Comparison of ENCODE assay signal across 23 cellular contexts in genomic region chr3:64107154-64107553, GRCh38.
DNase-seq lines count a peak whose midpoint lies in the region; ATAC-seq and TF ChIP-seq lines count a peak whose summit lies in the region.
"Had no signal": no experiment of that assay in that cellular context is flagged by ENCODE, and none has a peak within 500 bp of the region (broad histone marks: within the 10 kb centered on the region; RNA-seq: fewer than 3 reads in every experiment).

No MANE protein-coding gene starts in this region.

- no peak overlapping the region for H2BK120ac ChIP-seq in IMR-90 (ENCODE audit: low read depth, low read length)

- CTCF ChIA-PET in IMR-90 (lab: Yijun Ruan, JAX): no interaction called here

- no peak overlapping the region for H4K91ac ChIP-seq in IMR-90 (ENCODE audit: insufficient read depth, low read depth, low read length)

- H3K27me3 Mint-ChIP-seq in nephron (ENCODE audit: low read depth): no peaks in the 10 kb centered on the region

- peaks cover 79% of the 10 kb centered on the region for H3K4me1 Mint-ChIP-seq in nephron

- H2AFZ ChIP-seq in IMR-90 (replicated peaks; ENCODE audit: low read length, poor library complexity) (no peak overlapping the region), smooth muscle cell (ENCODE audit: low read depth) (no peak overlapping the region)

- no peak overlapping the region for H2AK9ac ChIP-seq in IMR-90 (replicated peaks; ENCODE audit: low read depth, low read length, poor library complexity)

- TF ChIP-seq POLR2A in IMR-90 (IDR thresholded peaks at IDR 0.05; ENCODE audit: low read depth, low read length): no peak

- H3K4me1 ChIP-seq in IMR-90 (ENCODE audit: control insufficient read depth, insufficient read depth, low read length) (peaks cover 11% of the 10 kb centered on the region), smooth muscle cell (ENCODE audit: low read depth) (peaks cover 11% of the 10 kb centered on the region), BE2C (peaks cover 37% of the 10 kb centered on the region)

- no peak overlapping the region for H4K5ac ChIP-seq in IMR-90 (ENCODE audit: low read depth, low read length)

- H3K27me3 ChIP-seq in IMR-90 (ENCODE audit: control insufficient read depth, insufficient read depth, low read length) (no peaks in the 10 kb centered on the region), smooth muscle cell (ENCODE audit: low read depth) (no peaks in the 10 kb centered on the region), BE2C (no peaks in the 10 kb centered on the region)
- H3K27me3 ChIP-seq: MG63 had no signal

- no peak overlapping the region for H3K14ac ChIP-seq in IMR-90 (replicated peaks; ENCODE audit: low read depth, low read length)

- H3K56ac ChIP-seq in IMR-90 (ENCODE audit: extremely low read depth, insufficient read depth, low read length): no peak overlapping the region

- H2AK5ac ChIP-seq in IMR-90 (ENCODE audit: low read depth, low read length): no peak overlapping the region

- DNase-seq in IMR-90 (no peak), astrocyte of the hippocampus (ENCODE audit: low read depth, low spot score) (peak; percentile 14), smooth muscle cell (lab: John Stamatoyannopoulos, UW; ENCODE audit: unreplicated experiment) (no peak), BE2C (no peak), DMS114 treated with DMSO at 0.1 percent for 48 hours (lab: John Stamatoyannopoulos, UW; ENCODE audit: unreplicated experiment) (no peak)
- DNase-seq: AML-193; C1 segment of cervical spinal cord; CD8-positive, alpha-beta T cell; DMS153; H7; KBM-7; MG63; NCI-H1105 treated with DMSO at 0.1 percent for 48 hours; NCI-H2029; NCI-H446; NCI-H524 treated with DMSO at 0.1 percent for 48 hours; NCI-H82; NK-92 treated with Interleukin-12 subunit alpha and Interleukin-12 subunit beta, amount 100 ng/mL, for 24 hours; PC-3; SK-N-SH had no signal

- H3K79me2 ChIP-seq in smooth muscle cell (ENCODE audit: low read depth): no peaks in the 10 kb centered on the region

- H3F3A ChIP-seq in smooth muscle cell (ENCODE audit: low read depth): peaks cover 8% of the 10 kb centered on the region

- H3K36me3 ChIP-seq in IMR-90 (ENCODE audit: control insufficient read depth, insufficient read depth, low read length): peaks cover 14% of the 10 kb centered on the region
- no peaks in the 10 kb centered on the region for H3K36me3 ChIP-seq in smooth muscle cell (ENCODE audit: low read depth)
- H3K36me3 ChIP-seq in BE2C: no peaks in the 10 kb centered on the region
- H3K36me3 ChIP-seq: MG63 had no signal

- H3K27ac Mint-ChIP-seq in nephron: peak overlapping the region; percentile 66 to 87 (median 85)
- H3K27ac Mint-ChIP-seq: CD8-positive, alpha-beta T cell had no signal

- H3K27ac ChIP-seq in IMR-90 (ENCODE audit: insufficient read depth, low read length): no peak overlapping the region
- H3K27ac ChIP-seq in smooth muscle cell (ENCODE audit: low read depth): no peak overlapping the region

- intact Hi-C loops in IMR-90 (cut with micrococcal nuclease): no loop called here

- no peak overlapping the region for H2BK15ac ChIP-seq in IMR-90 (ENCODE audit: low read depth, low read length)

- H4K8ac ChIP-seq in IMR-90 (ENCODE audit: low read depth in 2 of 2, low read length in 2 of 2): no peak overlapping the region

- peaks cover 12 to 68% of the 10 kb centered on the region in 2 experiments for H3K79me1 ChIP-seq in IMR-90 (ENCODE audit: low read depth in 1 of 2, low read length in 2 of 2)

- 0 out of 2 replicates have a peak overlapping the region, but pooled peaks have one; percentile 6 for H3K4ac ChIP-seq in IMR-90 (ENCODE audit: low read depth, low read length)

- peaks cover 18% of the 10 kb centered on the region for H3K36me3 Mint-ChIP-seq in nephron (ENCODE audit: low read depth)
- H3K36me3 Mint-ChIP-seq: CD8-positive, alpha-beta T cell had no signal

- H3K9me3 Mint-ChIP-seq in nephron: no peaks in the 10 kb centered on the region
- H3K9me3 Mint-ChIP-seq: CD8-positive, alpha-beta T cell had no signal

- dilution Hi-C loops in IMR-90 (cut with HindIII; ENCODE audit: low sequenced_read_pairs, unreplicated experiment): no loop called here

- no peak for TF ChIP-seq CTCF in IMR-90 (conservative IDR thresholded peaks at IDR 0.05; ENCODE audit: low read depth, low read length)
- no peak for TF ChIP-seq CTCF in nephron (IDR thresholded peaks at IDR 0.05; ENCODE audit: unreplicated experiment in 3 of 3)
- TF ChIP-seq CTCF in smooth muscle cell (IDR thresholded peaks at IDR 0.05; ENCODE audit: borderline replicate concordance, insufficient read depth, poor library complexity, severe bottlenecking): no peak
- no peak for TF ChIP-seq CTCF in BE2C (IDR thresholded peaks at IDR 0.05; ENCODE audit: low read depth, low read length)

- H3K4me3 ChIP-seq in IMR-90 (ENCODE audit: insufficient read depth, low read depth, low read length) (no peak overlapping the region), smooth muscle cell (no peak overlapping the region), BE2C (ENCODE audit: low read depth, low read length) (no peak overlapping the region)
- H3K4me3 ChIP-seq: A549, MG63 had no signal

- H3K4me2 ChIP-seq in IMR-90 (ENCODE audit: low read depth, low read length): no peak overlapping the region
- H3K4me2 ChIP-seq in smooth muscle cell: peak overlapping the region; percentile 24
- H3K4me2 ChIP-seq: A549, SK-N-SH had no signal

- BruUV-seq in IMR-90 (replicated peaks; lab: Mats Ljungman, UMichigan): no TSS peak

- in situ Hi-C loops in IMR-90 (cut with MboI; ENCODE audit: low sequenced_read_pairs): no loop called here

- peaks cover 44% of the 10 kb centered on the region for H3K9me1 ChIP-seq in IMR-90 (ENCODE audit: insufficient read depth, low read length)

- POLR2A ChIA-PET in IMR-90 (lab: Charles Lee; ENCODE audit: unreplicated experiment): no interaction called here

- H3K9me3 ChIP-seq in IMR-90 (ENCODE audit: control insufficient read depth, insufficient read depth, low read length) (no peaks in the 10 kb centered on the region), smooth muscle cell (replicated peaks; ENCODE audit: low read depth) (no peaks in the 10 kb centered on the region), BE2C (no peaks in the 10 kb centered on the region)
- H3K9me3 ChIP-seq: A549, MG63, SK-N-SH had no signal

- H3K18ac ChIP-seq in IMR-90 (ENCODE audit: low read depth, low read length): no peak overlapping the region

- ATAC-seq in IMR-90 (ENCODE audit: low read depth): no peak
- no peak for ATAC-seq in HG02981 (IDR thresholded peaks at IDR 0.05; ENCODE audit: unreplicated experiment)
- ATAC-seq: A549; CD8-positive, alpha-beta T cell; PC-3 had no signal

- no peak overlapping the region for H2BK5ac ChIP-seq in IMR-90 (ENCODE audit: low read depth, low read length, poor library complexity, severe bottlenecking)

- no peak for TF ChIP-seq RAD21 in IMR-90 (IDR thresholded peaks at IDR 0.05; ENCODE audit: low read length)

- no peak overlapping the region for H2BK20ac ChIP-seq in IMR-90 (ENCODE audit: low read depth, low read length)

- H4K20me1 ChIP-seq in IMR-90 (ENCODE audit: insufficient read depth, low read length) (peaks cover 14% of the 10 kb centered on the region; the same call in 1 of the 2 replicates), smooth muscle cell (ENCODE audit: low read depth) (peaks cover 87% of the 10 kb centered on the region)

- no CpG with 5 or more reads among the region's 4 CpGs for WGBS in IMR-90 (ENCODE audit: extremely low coverage in 2 of 2, insufficient read length in 1 of 2), 2 experiments
- WGBS in smooth muscle cell (ENCODE audit: low lambda C conversion rate): 64% methylated on average over 4 of the region's 4 CpGs

- H3K4me3 Mint-ChIP-seq in nephron: no peak overlapping the region
- H3K4me3 Mint-ChIP-seq: CD8-positive, alpha-beta T cell had no signal

- H3K9ac ChIP-seq in IMR-90 (ENCODE audit: low read depth, low read length) (no peak overlapping the region), smooth muscle cell (ENCODE audit: low read depth) (no peak overlapping the region)
- H3K9ac ChIP-seq: SK-N-SH had no signal

- H3K23ac ChIP-seq in IMR-90 (ENCODE audit: low read depth, low read length): no peak overlapping the region

TF ChIP-seq in IMR-90, 13 proteins besides CTCF, POLR2A, EP300 and RAD21:
- TF ChIP-seq RCOR1 (IDR thresholded peaks at IDR 0.05; ENCODE audit: insufficient replicate concordance, low read length): no peak
